9 cellular contexts compared by ENCODE assay signal in the genomic region with DNA sequence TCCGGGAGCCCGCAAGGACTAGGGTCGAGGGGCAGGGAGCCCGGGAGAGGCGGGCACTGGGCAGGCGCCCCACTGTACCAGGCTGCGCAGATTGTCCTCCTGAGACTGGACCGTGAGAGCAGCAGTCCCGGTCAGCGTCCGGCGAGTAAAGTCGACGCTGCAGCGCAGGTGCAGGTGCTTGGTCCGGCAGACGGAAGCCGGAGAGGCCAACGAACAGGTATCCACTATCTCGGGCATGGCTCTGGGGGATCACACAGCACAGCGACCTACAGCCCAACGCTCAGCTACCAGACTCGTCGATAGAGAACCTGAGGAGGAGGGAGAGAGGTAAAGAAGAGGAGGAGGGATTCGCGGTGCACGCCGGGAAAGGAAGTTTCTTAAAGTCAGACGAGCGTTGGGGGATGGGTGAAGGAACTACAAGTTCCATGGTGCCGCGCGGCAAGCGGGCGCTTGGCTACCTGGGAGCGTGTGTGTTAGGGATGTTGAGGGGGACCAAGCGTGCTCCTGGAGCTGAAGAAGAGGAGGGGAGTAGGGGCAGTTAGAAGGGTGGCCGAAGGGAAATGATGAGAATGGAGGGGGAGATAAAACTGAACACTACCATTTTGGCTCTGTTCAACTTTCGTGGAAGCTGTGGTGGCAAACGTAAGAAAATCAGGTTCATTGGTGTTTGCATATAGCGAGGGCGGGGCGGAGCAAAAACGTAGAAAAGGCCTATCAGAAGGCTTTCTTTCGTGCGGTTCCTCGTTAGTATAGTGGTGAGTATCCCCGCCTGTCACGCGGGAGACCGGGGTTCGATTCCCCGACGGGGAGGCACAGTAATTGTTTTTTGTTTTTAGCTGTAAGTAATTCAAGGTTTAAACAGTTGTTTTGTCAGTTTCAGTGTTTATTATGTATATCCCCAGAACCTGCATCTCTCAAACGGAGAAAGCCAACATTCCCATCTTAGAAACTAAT. TPM values are rescaled to one million over a fixed set of nuclear protein-coding genes. Genes with fewer than 3 reads are reported as not detected.
DNase-seq lines count a peak whose midpoint lies in the region; ATAC-seq and TF ChIP-seq lines count a peak whose summit lies in the region.
"Had no signal": no experiment of that assay in that cellular context is flagged by ENCODE, and none has a peak within 500 bp of the region (broad histone marks: within the 10 kb centered on the region; RNA-seq: fewer than 3 reads in every experiment).

A gene (minus strand): TSS at position 305 of the 954 bp plus-strand sequence. CDS start 68 bp downstream, at position 237.

- peaks cover 13% of the 10 kb centered on the region for H3K4me1 Mint-ChIP-seq in activated CD4-positive, alpha-beta T cell treated with anti-CD3 and anti-CD28 coated beads for 36 hours

- H3K9me3 Mint-ChIP-seq in activated CD4-positive, alpha-beta T cell treated with anti-CD3 and anti-CD28 coated beads for 36 hours (ENCODE audit: low read depth) = no peaks in the 10 kb centered on the region
- H3K9me3 Mint-ChIP-seq: stimulated activated naive CD8-positive, alpha-beta T cell treated with anti-CD3 and anti-CD28 coated beads, Interleukin-15, Interleukin-2, amounts not matched to agents 100 ng/mL and 50 ng/mL, for 24 hours had no signal

- DNase-seq in BJ (ENCODE audit: low read depth) (peak; percentile 89), GM19240 (ENCODE audit: insufficient read length, low spot score) (peak; percentile 81), NCI-H524 (lab: John Stamatoyannopoulos, UW) (peak; percentile 98 to 99), kidney tubule cell (ENCODE audit: low spot score) (peak; percentile 99)
- peak; percentile 98 for DNase-seq in activated CD4-positive, alpha-beta T cell treated with anti-CD3 and anti-CD28 coated beads for 36 hours
- DNase-seq in stimulated activated CD4-positive, alpha-beta T cell treated with anti-CD3 and anti-CD28 coated beads, Interleukin-1b, Interleukin-23, amount 100 ng/mL, for 24 hours (ENCODE audit: low read depth in 4 of 4, low spot score in 1 of 4) = peak; percentile 92 to 95 (median 94)

- no peak within 1 kb of the TSS for H3K4me3 Mint-ChIP-seq in activated CD4-positive, alpha-beta T cell treated with anti-CD3 and anti-CD28 coated beads for 36 hours
- H3K4me3 Mint-ChIP-seq: stimulated activated naive CD8-positive, alpha-beta T cell treated with anti-CD3 and anti-CD28 coated beads, Interleukin-15, Interleukin-2, amounts not matched to agents 100 ng/mL and 50 ng/mL, for 24 hours had no signal

- intact Hi-C loops in activated CD4-positive, alpha-beta T cell treated with anti-CD3 and anti-CD28 coated beads for 36 hours (cut with DNase I, micrococcal nuclease) = loop anchor here (1.0 to 10.0 kb wide), 12 partner anchors 12 to 1032 kb away; a partner anchor contains a TSS

- H3K36me3 ChIP-seq in BJ (ENCODE audit: control insufficient read depth, insufficient read depth, low read length) = no peaks in the 10 kb centered on the region

- CTCF ChIA-PET in BJ (lab: Yijun Ruan, JAX) = interaction anchor here (0.6 to 1.5 kb wide), 5 partner anchors 26 to 481 kb away, joined by 3 to 5 read pairs (median 3); no protein-coding TSS in a partner anchor
- CTCF ChIA-PET in activated CD4-positive, alpha-beta T cell treated with anti-CD3 and anti-CD28 coated beads for 36 hours (lab: Charles Lee) = interaction anchor here (0.6 to 1.9 kb wide), 14 partner anchors 12 to 481 kb away, joined by 3 to 14 read pairs (median 3); no protein-coding TSS in a partner anchor

- ATAC-seq in HG03457 (IDR thresholded peaks at IDR 0.05; ENCODE audit: unreplicated experiment) = peak; percentile 90
- ATAC-seq in activated CD4-positive, alpha-beta T cell treated with anti-CD3 and anti-CD28 coated beads for 36 hours = peak; percentile 95

- H3K27ac ChIP-seq in cingulate gyrus (ENCODE audit: low read depth, low read length) = peak within 1 kb of the TSS; percentile 80

- peak within 1 kb of the TSS; percentile 68 for H3K4me3 ChIP-seq in BJ (ENCODE audit: low read depth, low read length)

- no peaks in the 10 kb centered on the region for H3K27me3 ChIP-seq in BJ (ENCODE audit: control insufficient read depth, insufficient read depth, low read length)

- TF ChIP-seq CTCF in BJ (IDR thresholded peaks at IDR 0.05; ENCODE audit: insufficient read depth, low read depth, low read length) = no peak

- H3K27me3 Mint-ChIP-seq in activated CD4-positive, alpha-beta T cell treated with anti-CD3 and anti-CD28 coated beads for 36 hours = no peaks in the 10 kb centered on the region
- H3K27me3 Mint-ChIP-seq: stimulated activated naive CD8-positive, alpha-beta T cell treated with anti-CD3 and anti-CD28 coated beads, Interleukin-15, Interleukin-2, amounts not matched to agents 100 ng/mL and 50 ng/mL, for 24 hours had no signal

- no peak within 1 kb of the TSS for H3K27ac Mint-ChIP-seq in activated CD4-positive, alpha-beta T cell treated with anti-CD3 and anti-CD28 coated beads for 36 hours
- H3K27ac Mint-ChIP-seq: stimulated activated naive CD8-positive, alpha-beta T cell treated with anti-CD3 and anti-CD28 coated beads, Interleukin-15, Interleukin-2, amounts not matched to agents 100 ng/mL and 50 ng/mL, for 24 hours had no signal

- H3K36me3 Mint-ChIP-seq in activated CD4-positive, alpha-beta T cell treated with anti-CD3 and anti-CD28 coated beads for 36 hours (ENCODE audit: low read depth) = no peaks in the 10 kb centered on the region

- POLR2A ChIA-PET in BJ (lab: Charles Lee) = interaction anchor here (0.5 kb wide), 1 partner anchor 375 kb away, joined by 3 read pairs; no protein-coding TSS in a partner anchor
- POLR2A ChIA-PET in activated CD4-positive, alpha-beta T cell treated with anti-CD3 and anti-CD28 coated beads for 36 hours (lab: Charles Lee) = interaction anchor here (0.6 to 1.7 kb wide), 6 partner anchors 12 to 367 kb away, joined by 3 to 6 read pairs (median 4); a partner anchor contains a TSS

RNA-seq across cellular contexts. Expression of the gene that starts here (rescaled TPM):
- 35.1 and 60.7 TPM in 2 replicates for polyA plus RNA-seq in BJ (2011; rRNA removed)
- 15.2 and 17.2 TPM in 2 replicates for polyA minus RNA-seq in BJ (2011; rRNA and poly(A)+ RNA removed)
- 100 to 1,000 TPM; 138 to 147 TPM for total RNA-seq in activated CD4-positive, alpha-beta T cell treated with anti-CD3 and anti-CD28 coated beads for 36 hours

Comparison
In these comparisons a context has a peak if more than half of its experiments do, and no peak if none do; other contexts are left out.
1. Peak in every context shown above with its lines: DNase-seq, ATAC-seq, H3K4me3 ChIP-seq and H3K27ac ChIP-seq.